Comparison of ENCODE assay signal across 26 cellular contexts in genomic region chr6:154532426-154532825, GRCh38.
"Had no signal": no experiment of that assay in that cellular context is flagged by ENCODE, and none has a peak within 500 bp of the region (broad histone marks: within the 10 kb centered on the region; RNA-seq: fewer than 3 reads in every experiment).

No MANE protein-coding gene starts in this region.

- H3K9ac ChIP-seq: neural progenitor cell, parathyroid adenoma had no signal

- H3K4me2 ChIP-seq: neural progenitor cell had no signal

- H2AFZ ChIP-seq: neural progenitor cell, parathyroid adenoma had no signal

- ATAC-seq: natural killer cell; psoas muscle; right cardiac atrium; right lobe of liver; stimulated activated effector memory CD8-positive, alpha-beta T cell treated with anti-CD3 and anti-CD28 coated beads, Interleukin-12 subunit alpha, Interleukin-12 subunit beta, amount 100 ng/mL, for 72 hours; stimulated activated naive B cell treated with anti-CD40 and anti-IgM and Interleukin-4, amounts not matched to agents 10 μg/mL and 1 μg/mL and 100 μg/mL, for 72 hours; stimulated activated naive CD8-positive, alpha-beta T cell treated with anti-CD3 and anti-CD28 coated beads, Interleukin-15, amount 100 ng/mL, for 72 hours; upper lobe of right lung had no signal

- H3K79me2 ChIP-seq: parathyroid adenoma had no signal

- H3K4me1 ChIP-seq: parathyroid adenoma, psoas muscle, suprapubic skin, testis, upper lobe of right lung had no signal

- FAIRE-seq: small intestine had no signal

- H3K27ac ChIP-seq: neural progenitor cell, ovary, parathyroid adenoma, psoas muscle, right lobe of liver, sigmoid colon, suprapubic skin, testis, tibial artery, transverse colon, upper lobe of right lung, uterus had no signal

- H3K9me3 ChIP-seq: ovary, psoas muscle, right lobe of liver, sigmoid colon, suprapubic skin, testis, tibial artery, transverse colon, upper lobe of right lung, uterus had no signal

- H3K36me3 ChIP-seq: neural progenitor cell, ovary, right lobe of liver, sigmoid colon, suprapubic skin, tibial artery, transverse colon, upper lobe of right lung, uterus had no signal

- H3K27me3 ChIP-seq: neural progenitor cell, ovary, right lobe of liver, sigmoid colon, suprapubic skin, testis, tibial artery, transverse colon, upper lobe of right lung, uterus had no signal

- DNase-seq: natural killer cell; occipital lobe; ovary; posterior cingulate gyrus; psoas muscle; right cardiac atrium; right lobe of liver; sigmoid colon; small intestine; stimulated activated CD4-positive, alpha-beta T cell treated with anti-CD3 and anti-CD28 coated beads, Interleukin-15, amount 100 ng/mL, for 24 hours; stimulated activated CD4-positive, alpha-beta T cell treated with anti-CD3 and anti-CD28 coated beads, Interleukin-2, amount 100 ng/mL, for 24 hours; stimulated activated CD4-positive, alpha-beta T cell treated with anti-CD3 and anti-CD28 coated beads, Interleukin-2, amount 100 ng/mL, for 48 hours; stimulated activated CD4-positive, alpha-beta T cell treated with anti-CD3 and anti-CD28 coated beads, Interleukin-4, amount 100 ng/mL, for 24 hours; stimulated activated naive B cell treated with anti-CD40 and anti-IgM and Interleukin-4, amounts not matched to agents 10 μg/mL and 1 μg/mL and 100 μg/mL, for 72 hours; stimulated activated naive CD4-positive, alpha-beta T cell treated with Interleukin-2 at 50 U/mL for 16 hours; stimulated activated naive CD8-positive, alpha-beta T cell treated with anti-CD3 and anti-CD28 coated beads, Interleukin-15, amount 100 ng/mL, for 72 hours; substantia nigra; testis; tibial artery; transverse colon; upper lobe of right lung; uterus had no signal

- H3K4me3 ChIP-seq: neural progenitor cell, ovary, psoas muscle, right lobe of liver, sigmoid colon, suprapubic skin, testis, tibial artery, transverse colon, upper lobe of right lung, uterus had no signal
